1 cellular context compared by ENCODE assay signal in the genomic region with DNA sequence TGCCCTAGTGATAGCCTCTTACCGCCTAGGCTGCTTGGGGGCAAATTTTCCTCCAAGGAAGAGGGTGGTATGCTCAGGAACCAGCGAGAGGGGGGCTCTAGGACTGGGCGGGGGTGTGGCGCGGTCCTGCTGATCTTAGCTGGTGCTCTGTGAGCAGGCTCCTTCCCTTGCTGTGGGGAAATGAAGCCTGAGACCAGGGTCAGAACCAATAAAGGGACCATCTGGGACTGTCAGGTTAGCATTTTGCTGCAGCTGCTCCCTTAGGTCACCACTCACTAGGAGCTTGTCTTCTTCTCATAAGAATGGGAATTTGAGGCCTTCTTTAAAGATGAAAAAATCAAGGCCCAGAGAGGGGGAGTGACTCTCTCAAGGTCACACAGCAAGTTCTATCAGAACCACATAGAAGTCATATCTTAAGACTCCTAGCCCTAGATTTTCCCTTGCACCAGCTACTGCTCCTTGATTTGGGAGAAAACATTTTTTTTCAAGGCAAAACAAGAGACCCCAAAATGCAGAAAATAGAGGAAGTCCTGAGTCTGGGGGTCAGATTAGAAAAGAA.
TF ChIP-seq lines count a peak whose summit lies in the region.

No MANE protein-coding gene starts in this region.

TF ChIP-seq in A549, 52 proteins besides CTCF, POLR2A, EP300 and RAD21:
- TF ChIP-seq CHD2 (IDR thresholded peaks at IDR 0.05; ENCODE audit: low read length, partially characterized antibody) (no peak), JUNB (IDR thresholded peaks at IDR 0.05) (no peak), ZFP36 (IDR thresholded peaks at IDR 0.05; ENCODE audit: borderline replicate concordance, partially characterized antibody) (peak; percentile 53), MYC (IDR thresholded peaks at IDR 0.05; ENCODE audit: borderline replicate concordance, low read length) (no peak), ESRRA (IDR thresholded peaks at IDR 0.05; ENCODE audit: borderline replicate concordance, low read length) (no peak), CBX8 (IDR thresholded peaks at IDR 0.05) (no peak)
- TF ChIP-seq, protein P1, sequence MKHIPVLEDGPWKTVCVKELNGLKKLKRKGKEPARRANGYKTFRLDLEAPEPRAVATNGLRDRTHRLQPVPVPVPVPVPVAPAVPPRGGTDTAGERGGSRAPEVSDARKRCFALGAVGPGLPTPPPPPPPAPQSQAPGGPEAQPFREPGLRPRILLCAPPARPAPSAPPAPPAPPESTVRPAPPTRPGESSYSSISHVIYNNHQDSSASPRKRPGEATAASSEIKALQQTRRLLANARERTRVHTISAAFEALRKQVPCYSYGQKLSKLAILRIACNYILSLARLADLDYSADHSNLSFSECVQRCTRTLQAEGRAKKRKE (CRISPR knock-in tag; IDR thresholded peaks at IDR 0.05; ENCODE audit: low read depth), result no peak
TF ChIP-seq in A549: peak in this region for 1.
